8 cellular contexts compared by ENCODE assay signal in the genomic region with DNA sequence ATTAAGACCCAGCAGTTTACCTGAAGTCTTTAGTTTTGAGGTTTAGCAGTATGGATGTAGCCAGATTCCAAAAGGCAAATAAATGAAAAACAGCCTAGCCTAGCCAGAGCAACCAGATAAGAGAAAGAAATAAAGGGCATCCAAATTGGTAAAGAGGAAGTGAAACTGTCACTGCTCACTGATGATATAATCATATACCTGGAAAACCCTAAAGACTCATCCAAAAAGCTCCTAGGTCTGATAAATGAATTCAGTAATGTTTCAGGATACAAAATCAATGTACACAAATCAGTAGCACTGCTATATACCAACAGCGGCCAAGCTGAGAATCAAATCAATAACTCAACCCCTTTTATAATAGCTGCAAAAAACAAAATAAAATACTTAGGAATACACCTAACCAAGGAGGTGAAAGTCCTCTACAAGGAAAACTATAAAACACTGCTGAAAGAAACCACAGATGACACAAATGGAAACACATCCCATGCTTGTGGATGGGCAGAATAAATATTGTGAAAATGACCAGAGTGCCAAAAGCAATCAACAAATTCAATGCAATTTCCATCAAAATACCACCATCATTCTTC. TPM values are rescaled to one million over a fixed set of nuclear protein-coding genes. Genes with fewer than 3 reads are reported as not detected.
DNase-seq lines count a peak whose midpoint lies in the region; ATAC-seq, FAIRE-seq and TF ChIP-seq lines count a peak whose summit lies in the region.
"Not testable (repeated sequence)": the region's sequence is repeated elsewhere in the genome, so short reads cannot be mapped to it uniquely, and the experiment has no call there.

No MANE protein-coding gene starts in this region.

- H3K9me1 ChIP-seq in K562 (ENCODE audit: control insufficient read depth, insufficient read depth, low read length), result not testable (repeated sequence)

- not testable (repeated sequence) for H3K27me3 ChIP-seq in K562 (ENCODE audit: control insufficient read depth in 2 of 2, insufficient read depth in 2 of 2, low read length in 2 of 2)

- H3K27ac Mint-ChIP-seq in activated T-cell treated with anti-CD3 and anti-CD28 coated beads, Interleukin-2, amount 50 U/mL, for 72 hours, result peak overlapping the region; percentile 7
- H3K27ac Mint-ChIP-seq in stimulated activated naive CD8-positive, alpha-beta T cell treated with anti-CD3 and anti-CD28 coated beads, Interleukin-15, amount 100 ng/mL, for 72 hours, result not testable (repeated sequence)

- H3K4me3 Mint-ChIP-seq in activated T-cell treated with anti-CD3 and anti-CD28 coated beads, Interleukin-2, amount 50 U/mL, for 72 hours, result peak overlapping the region; percentile 1 to 30
- peak overlapping the region; percentile 14 to 57 for H3K4me3 Mint-ChIP-seq in stimulated activated naive CD8-positive, alpha-beta T cell treated with anti-CD3 and anti-CD28 coated beads, Interleukin-15, amount 100 ng/mL, for 72 hours

- H2AFZ ChIP-seq in K562 (ENCODE audit: low read depth, low read length), result not testable (repeated sequence)

- not testable (repeated sequence) for TF ChIP-seq CTCF in K562 (IDR thresholded peaks at IDR 0.05 in 2 of 3, conservative IDR thresholded peaks at IDR 0.05 in 1 of 3; ENCODE audit: insufficient read depth in 2 of 3, low read depth in 1 of 3, low read length in 3 of 3)

- H3K27me3 Mint-ChIP-seq in activated T-cell treated with anti-CD3 and anti-CD28 coated beads, Interleukin-2, amount 50 U/mL, for 72 hours (ENCODE audit: low read depth); stimulated activated naive CD8-positive, alpha-beta T cell treated with anti-CD3 and anti-CD28 coated beads, Interleukin-15, amount 100 ng/mL, for 72 hours: not testable (repeated sequence)

- WGBS in K562 (ENCODE audit: insufficient coverage, low coverage, missing lambda C conversion rate), result 40% methylated on average over 1 of the region's 1 CpG

- not testable (repeated sequence) for TF ChIP-seq RAD21 in K562 (CRISPR knock-in tag; conservative IDR thresholded peaks at IDR 0.05 in 1 of 2, IDR thresholded peaks at IDR 0.05 in 1 of 2)

- POLR2A ChIA-PET in K562 (lab: Yijun Ruan, JAX), result interaction anchor here (1.5 kb wide), 2 partner anchors 10 to 19 kb away, joined by 4 read pairs; no protein-coding TSS in a partner anchor

- H3K79me2 ChIP-seq in K562 (ENCODE audit: control insufficient read depth, insufficient read depth, low read length), result peaks cover 58% of the 10 kb centered on the region

- H3K4me3 ChIP-seq in K562, result not testable (repeated sequence)

- CTCF ChIA-PET in K562 (lab: Yijun Ruan, JAX; ENCODE audit: low intra/inter-chr PET ratio), result not testable (repeated sequence)

- H3K4me2 ChIP-seq in K562 (ENCODE audit: insufficient read depth, low read length), result not testable (repeated sequence)

- H3K9me3 ChIP-seq in K562 (replicated peaks; ENCODE audit: control insufficient read depth, insufficient read depth, low read depth, low read length), result not testable (repeated sequence)

- H3K27ac ChIP-seq in K562 (ENCODE audit: extremely low read depth, low read depth, low read length), result not testable (repeated sequence)

- in situ Hi-C loops in KBM-7 (cut with MboI; ENCODE audit: low pct_unique_long_range_greater_than_20kb, low sequenced_read_pairs); K562 (cut with MboI): not testable (repeated sequence)

- DNase-seq in CD1c-positive myeloid dendritic cell (ENCODE audit: extremely low spot score) (peak; percentile 8), KBM-7 (peak; percentile 42), MV-4-11 (lab: John Stamatoyannopoulos, UW) (peak; percentile 5), NOMO-1 treated with DMSO at 0.1 percent for 48 hours (lab: John Stamatoyannopoulos, UW; ENCODE audit: unreplicated experiment) (peak; percentile 25), SKM-1 treated with dmso at 0.1 percent for 144 hours (lab: John Stamatoyannopoulos, UW; ENCODE audit: unreplicated experiment) (peak; percentile 10)
- not testable (repeated sequence) for DNase-seq in activated T-cell treated with anti-CD3 and anti-CD28 coated beads, Interleukin-2, amount 50 U/mL, for 72 hours; K562 (ENCODE audit: extremely low read depth in 1 of 4, low spot score in 3 of 4); stimulated activated naive CD8-positive, alpha-beta T cell treated with anti-CD3 and anti-CD28 coated beads, Interleukin-15, amount 100 ng/mL, for 72 hours

- not testable (repeated sequence) for H3K9me3 Mint-ChIP-seq in activated T-cell treated with anti-CD3 and anti-CD28 coated beads, Interleukin-2, amount 50 U/mL, for 72 hours; stimulated activated naive CD8-positive, alpha-beta T cell treated with anti-CD3 and anti-CD28 coated beads, Interleukin-15, amount 100 ng/mL, for 72 hours

- not testable (repeated sequence) for BruUV-seq in K562 (replicated peaks; lab: Mats Ljungman, UMichigan)

- not testable (repeated sequence) for H3K36me3 ChIP-seq in K562 (ENCODE audit: control insufficient read depth, insufficient read depth, low read length)

- peaks cover 64% of the 10 kb centered on the region for H3K4me1 Mint-ChIP-seq in activated T-cell treated with anti-CD3 and anti-CD28 coated beads, Interleukin-2, amount 50 U/mL, for 72 hours (ENCODE audit: low read depth)
- H3K4me1 Mint-ChIP-seq in stimulated activated naive CD8-positive, alpha-beta T cell treated with anti-CD3 and anti-CD28 coated beads, Interleukin-15, amount 100 ng/mL, for 72 hours, result peaks cover 77% of the 10 kb centered on the region

- ATAC-seq in activated T-cell treated with anti-CD3 and anti-CD28 coated beads, Interleukin-2, amount 50 U/mL, for 72 hours (replicated peaks in 1 of 2); K562; stimulated activated naive CD8-positive, alpha-beta T cell treated with anti-CD3 and anti-CD28 coated beads, Interleukin-15, amount 100 ng/mL, for 72 hours: not testable (repeated sequence)

- not testable (repeated sequence) for H3K36me3 Mint-ChIP-seq in activated T-cell treated with anti-CD3 and anti-CD28 coated beads, Interleukin-2, amount 50 U/mL, for 72 hours (ENCODE audit: insufficient read depth in 2 of 2)

- TF ChIP-seq EP300 in K562 (IDR thresholded peaks at IDR 0.05; ENCODE audit: low read length), result not testable (repeated sequence)

- intact Hi-C loops in K562 (cut with micrococcal nuclease), result not testable (repeated sequence)

- H3K4me1 ChIP-seq in K562 (replicated peaks in 1 of 2; ENCODE audit: control insufficient read depth in 2 of 2, insufficient read depth in 2 of 2, low read length in 2 of 2), result not testable (repeated sequence)

- H4K20me1 ChIP-seq in K562 (replicated peaks; ENCODE audit: control insufficient read depth, insufficient read depth, low read length), result not testable (repeated sequence)

- not testable (repeated sequence) for TF ChIP-seq POLR2A in K562 (conservative IDR thresholded peaks at IDR 0.05)

- FAIRE-seq in K562 (lab: Jason Lieb, UNC), result not testable (repeated sequence)

- not testable (repeated sequence) for H3K9ac ChIP-seq in K562 (ENCODE audit: insufficient read depth in 1 of 2, low read depth in 2 of 2, low read length in 2 of 2)

TF ChIP-seq in K562, 482 proteins besides CTCF, POLR2A, EP300 and RAD21:
- TF ChIP-seq SPI1 (IDR thresholded peaks at IDR 0.05; ENCODE audit: borderline replicate concordance, low read depth, low read length), result peak; percentile 73; the same call in 1 of the 2 replicates

RNA-seq across cellular contexts. Expression of a gene that starts 13.6 kb away (rescaled TPM):
- 10 to 100 TPM; 33.6 to 45.7 TPM for total RNA-seq in activated T-cell treated with anti-CD3 and anti-CD28 coated beads, Interleukin-2, amount 50 U/mL, for 72 hours
- 20.6 and 63.9 TPM in 2 replicates for total RNA-seq in K562 (2011; cell fraction: chromatin; rRNA removed; ENCODE audit: low replicate concordance)
- 14.5 and 18.3 TPM in 2 replicates for total RNA-seq in K562 (2011; cell fraction: nucleolus; rRNA removed)
- total RNA-seq in K562 (2011; cell fraction: nucleoplasm; rRNA removed), result 21.4 and 26.1 TPM in 2 replicates
- total RNA-seq in K562 (2014; rRNA removed), result 10.8 and 11.8 TPM in 2 replicates
- 15.9 and 16.7 TPM in 2 replicates for total RNA-seq in K562 (2014; rRNA removed; fragmentation: Illumina TruSeq; extraction: Trizol)
- total RNA-seq in K562 (2015; rRNA removed; fragmentation: Illumina TruSeq; extraction: Trizol), result 12.9 and 16.3 TPM in 2 replicates
- total RNA-seq in K562 (2021), result 21.6 and 22.4 TPM in 2 replicates
- polyA plus RNA-seq in K562 (2011; rRNA removed), result 10.7 and 13.3 TPM in 2 replicates
- polyA plus RNA-seq in K562 (2011; cell fraction: cytosol; rRNA removed), result 5.1 and 7.8 TPM in 2 replicates
- 16.4 and 24.9 TPM in 2 replicates for polyA plus RNA-seq in K562 (2011; cell fraction: nucleus; rRNA removed)
- polyA plus RNA-seq in K562 (2012), result 9.7 and 10.6 TPM in 2 replicates
- polyA plus RNA-seq in K562 (2014; fragmentation: Illumina TruSeq; extraction: Trizol), result 12.4 and 14.9 TPM in 2 replicates
- 1 to 10 TPM in 1 of 2 experiments, under 1 TPM in 1; 0.99 to 1.4 TPM for polyA plus RNA-seq in K562 (2014; fragmentation: Nextera tagmentation; extraction: Ambion mirVana)
- polyA plus RNA-seq in K562 (2014; rRNA removed), result 6.9 and 9.2 TPM in 2 replicates
- 23.6 and 26.8 TPM in 2 replicates for polyA minus RNA-seq in K562 (2011; rRNA and poly(A)+ RNA removed)
- 15.6 and 16.8 TPM in 2 replicates for polyA minus RNA-seq in K562 (2011; cell fraction: cytosol; rRNA and poly(A)+ RNA removed)
- 18.3 and 24.5 TPM in 2 replicates for polyA minus RNA-seq in K562 (2011; cell fraction: nucleus; rRNA and poly(A)+ RNA removed)

RNA-seq across cellular contexts. Expression of a gene that starts 14.4 kb away (rescaled TPM):
- 10 to 100 TPM; 43.1 to 44.6 TPM for total RNA-seq in activated T-cell treated with anti-CD3 and anti-CD28 coated beads, Interleukin-2, amount 50 U/mL, for 72 hours
- 42.4 and 74.4 TPM in 2 replicates for total RNA-seq in K562 (2011; cell fraction: chromatin; rRNA removed; ENCODE audit: low replicate concordance)
- 25.0 and 27.0 TPM in 2 replicates for total RNA-seq in K562 (2011; cell fraction: nucleolus; rRNA removed)
- 43.0 and 73.1 TPM in 2 replicates for total RNA-seq in K562 (2011; cell fraction: nucleoplasm; rRNA removed)
- total RNA-seq in K562 (2014; rRNA removed), result 31.8 and 31.9 TPM in 2 replicates
- total RNA-seq in K562 (2014; rRNA removed; fragmentation: Illumina TruSeq; extraction: Trizol), result 38.9 and 45.5 TPM in 2 replicates
- total RNA-seq in K562 (2015; rRNA removed; fragmentation: Illumina TruSeq; extraction: Trizol), result 31.6 and 34.7 TPM in 2 replicates
- 32.9 and 42.5 TPM in 2 replicates for total RNA-seq in K562 (2021)
- 61.3 and 68.1 TPM in 2 replicates for polyA plus RNA-seq in K562 (2011; rRNA removed)
- 39.1 and 57.2 TPM in 2 replicates for polyA plus RNA-seq in K562 (2011; cell fraction: cytosol; rRNA removed)
- polyA plus RNA-seq in K562 (2011; cell fraction: nucleus; rRNA removed), result 35.2 and 41.2 TPM in 2 replicates
- 26.1 and 27.5 TPM in 2 replicates for polyA plus RNA-seq in K562 (2012)
- polyA plus RNA-seq in K562 (2014; fragmentation: Illumina TruSeq; extraction: Trizol), result 54.9 and 61.0 TPM in 2 replicates
- polyA plus RNA-seq in K562 (2014; fragmentation: Nextera tagmentation; extraction: Ambion mirVana), result 10 to 100 TPM; 25.0 to 42.0 TPM
- 30.3 and 34.3 TPM in 2 replicates for polyA plus RNA-seq in K562 (2014; rRNA removed)
- 89.8 and 102 TPM in 2 replicates for polyA minus RNA-seq in K562 (2011; rRNA and poly(A)+ RNA removed)
- 33.9 and 45.7 TPM in 2 replicates for polyA minus RNA-seq in K562 (2011; cell fraction: cytosol; rRNA and poly(A)+ RNA removed)
- polyA minus RNA-seq in K562 (2011; cell fraction: nucleus; rRNA and poly(A)+ RNA removed), result 23.6 and 36.2 TPM in 2 replicates
